8 cellular contexts compared by ENCODE assay signal in the genomic region with DNA sequence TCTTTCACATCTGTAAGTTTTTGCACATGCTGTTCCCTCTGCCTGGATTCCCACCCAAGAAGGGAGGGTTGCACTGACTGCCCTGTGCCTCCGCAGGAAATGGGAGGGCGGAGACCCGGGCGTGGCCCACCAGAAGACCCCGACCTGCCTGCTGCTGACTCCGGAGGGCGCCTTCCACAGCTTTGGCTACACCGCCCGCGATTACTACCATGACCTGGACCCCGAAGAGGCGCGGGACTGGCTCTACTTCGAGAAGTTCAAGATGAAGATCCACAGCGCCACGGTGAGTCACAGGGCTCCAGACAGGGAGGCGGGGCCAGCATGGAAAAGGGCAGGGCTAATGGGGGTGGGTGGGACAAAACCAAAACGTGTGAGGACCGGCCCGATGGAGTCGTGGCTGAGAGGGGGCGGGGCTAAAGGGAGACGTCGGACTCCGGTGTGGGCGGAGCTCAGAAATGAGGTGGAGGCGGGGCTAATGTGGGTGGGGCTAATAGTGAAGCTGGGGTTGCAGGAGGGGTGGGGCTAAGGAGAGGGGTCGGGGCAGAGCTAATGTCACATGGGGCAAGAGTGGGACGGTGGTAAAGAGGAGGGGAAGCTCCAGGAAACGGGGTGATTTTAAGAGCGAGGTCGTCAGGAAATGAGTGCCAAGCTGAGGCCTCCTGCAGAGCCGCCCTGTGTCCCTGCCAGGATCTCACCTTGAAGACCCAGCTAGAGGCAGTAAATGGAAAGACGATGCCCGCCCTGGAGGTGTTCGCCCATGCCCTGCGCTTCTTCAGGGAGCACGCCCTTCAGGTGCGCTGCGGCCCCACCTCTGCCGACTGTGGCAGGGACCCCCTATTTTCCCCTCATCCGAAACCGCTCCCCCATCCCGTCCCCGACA. TPM values are rescaled to one million over a fixed set of nuclear protein-coding genes. Genes with fewer than 3 reads are reported as not detected.
A peak's percentile ranks its signal among the peaks of the same experiment; 100 is the strongest.
DNase-seq lines count a peak whose midpoint lies in the region; ATAC-seq and TF ChIP-seq lines count a peak whose summit lies in the region.

No MANE protein-coding gene starts in this region.

- H3K27ac Mint-ChIP-seq in T-helper 1 cell treated with Interleukin-12 subunit alpha and Interleukin-12 subunit beta and Interleukin-4 antibody, amounts not matched to agents 30 μg/mL and 1 μg/mL, for 36 hours, result no peak overlapping the region

- peaks cover 7% of the 10 kb centered on the region for H3K4me1 Mint-ChIP-seq in T-helper 1 cell treated with Interleukin-12 subunit alpha and Interleukin-12 subunit beta and Interleukin-4 antibody, amounts not matched to agents 30 μg/mL and 1 μg/mL, for 36 hours (ENCODE audit: low read depth)

- no peaks in the 10 kb centered on the region for H3K36me3 Mint-ChIP-seq in T-helper 1 cell treated with Interleukin-12 subunit alpha and Interleukin-12 subunit beta and Interleukin-4 antibody, amounts not matched to agents 30 μg/mL and 1 μg/mL, for 36 hours (ENCODE audit: low read depth)

- H3K4me3 ChIP-seq in A673 (ENCODE audit: low read depth, low read length, poor library complexity, severe bottlenecking) (no peak overlapping the region), HUES48 (ENCODE audit: low read depth, low read length) (peak overlapping the region; percentile 87)

- no peaks in the 10 kb centered on the region for H3K9me3 Mint-ChIP-seq in T-helper 1 cell treated with Interleukin-12 subunit alpha and Interleukin-12 subunit beta and Interleukin-4 antibody, amounts not matched to agents 30 μg/mL and 1 μg/mL, for 36 hours

- H3K27ac ChIP-seq in A673 (ENCODE audit: low read depth, low read length, poor library complexity, severe bottlenecking) (no peak overlapping the region), HUES48 (ENCODE audit: low read depth, low read length) (peak overlapping the region; percentile 28)

- H3K4me1 ChIP-seq in A673 (ENCODE audit: insufficient read depth, low read length, poor library complexity, severe bottlenecking) (no peaks in the 10 kb centered on the region), HUES48 (ENCODE audit: control insufficient read depth, insufficient read depth, low read length) (peaks cover 12% of the 10 kb centered on the region; the same call in 1 of the 2 replicates)

- H3K36me3 ChIP-seq in A673 (ENCODE audit: insufficient read depth, low read length, poor library complexity, severe bottlenecking) (no peaks in the 10 kb centered on the region), HUES48 (ENCODE audit: control insufficient read depth, insufficient read depth, low read length) (no peaks in the 10 kb centered on the region)

- ATAC-seq in HG02623 (IDR thresholded peaks at IDR 0.05; ENCODE audit: unreplicated experiment) (no peak), HG03280 (IDR thresholded peaks at IDR 0.05; ENCODE audit: unreplicated experiment) (no peak)

- DNase-seq in A673 (ENCODE audit: low spot score), result peak; percentile 69
- DNase-seq in amniotic epithelial cell (ENCODE audit: low read depth), result peak; percentile 68
- DNase-seq in iris pigment epithelial cell (ENCODE audit: low read depth), result peak; percentile 58
- DNase-seq in stimulated activated CD8-positive, alpha-beta memory T cell treated with anti-CD3 and anti-CD28 coated beads, Interleukin-12 subunit alpha, Interleukin-12 subunit beta, amount 100 ng/mL, for 4 hours (ENCODE audit: low read depth), result peak; percentile 44

- H3K4me3 Mint-ChIP-seq in T-helper 1 cell treated with Interleukin-12 subunit alpha and Interleukin-12 subunit beta and Interleukin-4 antibody, amounts not matched to agents 30 μg/mL and 1 μg/mL, for 36 hours, result peak overlapping the region; percentile 65

- BruUV-seq in A673 (replicated peaks; lab: Mats Ljungman, UMichigan), result no TSS peak

- intact Hi-C loops in A673 (cut with micrococcal nuclease; ENCODE audit: unreplicated experiment), result no loop called here

- peak overlapping the region; percentile 43; the same call in 1 of the 2 replicates for H3K9ac ChIP-seq in HUES48 (ENCODE audit: low read depth, low read length)

- no peak for TF ChIP-seq CTCF in A673 (conservative IDR thresholded peaks at IDR 0.05; ENCODE audit: low read depth, low read length)

- H3K27me3 Mint-ChIP-seq in T-helper 1 cell treated with Interleukin-12 subunit alpha and Interleukin-12 subunit beta and Interleukin-4 antibody, amounts not matched to agents 30 μg/mL and 1 μg/mL, for 36 hours (ENCODE audit: low read depth), result peaks cover 8% of the 10 kb centered on the region

- no peaks in the 10 kb centered on the region for H3K27me3 ChIP-seq in A673 (replicated peaks; ENCODE audit: insufficient read depth, low read depth, low read length, poor library complexity)
- peaks cover 43% of the 10 kb centered on the region for H3K27me3 ChIP-seq in HUES48 (ENCODE audit: control insufficient read depth, insufficient read depth, low read length)

- POLR2A ChIA-PET in A673 (lab: Charles Lee; ENCODE audit: low non-redundant PET), result no interaction called here

- CTCF ChIA-PET in A673 (lab: Charles Lee), result interaction anchor here (1.1 kb wide), 1 partner anchor 48 kb away, joined by 10 read pairs; no protein-coding TSS in a partner anchor

- H3K9me3 ChIP-seq in A673 (ENCODE audit: low read depth, low read length, poor library complexity, severe bottlenecking) (no peaks in the 10 kb centered on the region), HUES48 (ENCODE audit: control insufficient read depth, insufficient read depth, low read length) (no peaks in the 10 kb centered on the region)

RNA-seq across cellular contexts. Expression of gene HSPA12B, which starts 12.6 kb away (rescaled TPM):
- not detected in 2 replicates for total RNA-seq in A673 (2021)

RNA-seq across cellular contexts. Expression of gene ADISSP, which starts 22.5 kb away (rescaled TPM):
- total RNA-seq in A673 (2021), result 75.7 and 80.3 TPM in 2 replicates

RNA-seq across cellular contexts. Expression of gene SIGLEC1, which starts 32.6 kb away (rescaled TPM):
- total RNA-seq in A673 (2021), result not detected in 2 replicates

RNA-seq across cellular contexts. Expression of gene SPEF1, which starts 36.2 kb away (rescaled TPM):
- total RNA-seq in A673 (2021), result 0.26 and 0.49 TPM in 2 replicates

RNA-seq across cellular contexts. Expression of gene CENPB, which starts 41.5 kb away (rescaled TPM):
- total RNA-seq in A673 (2021), result 101 and 108 TPM in 2 replicates
